8 cellular contexts compared by ENCODE assay signal in genomic region chr9:70259512-70259802, GRCh38. TPM values are rescaled to one million over a fixed set of nuclear protein-coding genes. Genes with fewer than 3 reads are reported as not detected.
DNase-seq lines count a peak whose midpoint lies in the region; ATAC-seq and TF ChIP-seq lines count a peak whose summit lies in the region.

No MANE protein-coding gene starts in this region.

- H3K36me3 ChIP-seq in HUES6 (ENCODE audit: control insufficient read depth, insufficient read depth, low read length) (peaks cover 18% of the 10 kb centered on the region), mucosa of stomach (ENCODE audit: control insufficient read depth, insufficient read depth, low read length) (no peaks in the 10 kb centered on the region)

- H3K9me3 ChIP-seq in HUES6 (ENCODE audit: control insufficient read depth, insufficient read depth, low read depth, low read length), result no peaks in the 10 kb centered on the region
- no peaks in the 10 kb centered on the region for H3K9me3 ChIP-seq in mucosa of stomach (ENCODE audit: control insufficient read depth, low read length)

- POLR2A ChIA-PET in AG04449 (lab: Yijun Ruan, JAX), result no interaction called here

- peak overlapping the region; percentile 79; the same call in 1 of the 2 replicates for H3K27ac ChIP-seq in HUES6 (ENCODE audit: low read depth, low read length)
- peak overlapping the region; percentile 89 for H3K27ac ChIP-seq in caudate nucleus (ENCODE audit: low read depth, low read length)

- H3K27me3 ChIP-seq in HUES6 (ENCODE audit: control insufficient read depth, insufficient read depth, low read length), result no peaks in the 10 kb centered on the region
- H3K27me3 ChIP-seq in mucosa of stomach (ENCODE audit: control insufficient read depth, insufficient read depth, low read length), result no peaks in the 10 kb centered on the region

- no peak for TF ChIP-seq CTCF in AG04449 (IDR thresholded peaks at IDR 0.05; ENCODE audit: insufficient read depth, low read length, missing control alignments)

- ATAC-seq in HG03097 (IDR thresholded peaks at IDR 0.05; ENCODE audit: low FRiP score, unreplicated experiment), result no peak

- CTCF ChIA-PET in AG04449 (lab: Yijun Ruan, JAX), result interaction anchor here (1.3 kb wide), 1 partner anchor 32 kb away, joined by 3 read pairs; no protein-coding TSS in a partner anchor

- H3K4me1 ChIP-seq in HUES6 (ENCODE audit: control insufficient read depth, insufficient read depth, low read length), result peaks cover 15% of the 10 kb centered on the region
- H3K4me1 ChIP-seq in mucosa of stomach (ENCODE audit: control insufficient read depth, insufficient read depth, low read length), result peaks cover 54% of the 10 kb centered on the region

- H3K4me3 ChIP-seq in AG04449 (ENCODE audit: low read depth, low read length) (peak overlapping the region; percentile 87), HUES6 (ENCODE audit: low read depth, low read length) (peak overlapping the region; percentile 78), mucosa of stomach (ENCODE audit: low read length) (peak overlapping the region; percentile 83)

- H3K9ac ChIP-seq in HUES6 (ENCODE audit: low read length) (peak overlapping the region; percentile 97), mucosa of stomach (ENCODE audit: low read length) (peak overlapping the region; percentile 84)

- DNase-seq in AG04449 (ENCODE audit: low read depth, low spot score) (no peak), caudate nucleus (lab: John Stamatoyannopoulos, UW) (peak in 2 of 61 donors; percentile 44 to 50), NAMALWA (ENCODE audit: low spot score) (no peak), RKO (ENCODE audit: low spot score) (no peak), dermis blood vessel endothelial cell (no peak)

RNA-seq across cellular contexts. Expression of gene SMC5, which starts 0.7 kb away (rescaled TPM):
- 20.4 and 24.4 TPM in 2 replicates for total RNA-seq in dermis blood vessel endothelial cell
